20 cellular contexts compared by ENCODE assay signal in genomic region chr7:29853072-29853471, GRCh38. TPM values are rescaled to one million over a fixed set of nuclear protein-coding genes. Genes with fewer than 3 reads are reported as not detected.
DNase-seq lines count a peak whose midpoint lies in the region; ATAC-seq lines count a peak whose summit lies in the region.
"Had no signal": no experiment of that assay in that cellular context is flagged by ENCODE, and none has a peak within 500 bp of the region (broad histone marks: within the 10 kb centered on the region; RNA-seq: fewer than 3 reads in every experiment).

No MANE protein-coding gene starts in this region.

- H3K9ac ChIP-seq in skeletal muscle tissue (ENCODE audit: low read depth in 1 of 3, low read length in 3 of 3), result peak overlapping the region in 1 of 3 donors; percentile 55
- H3K9ac ChIP-seq: KMS-11 had no signal

- no peaks in the 10 kb centered on the region for H3K9me3 ChIP-seq in skeletal muscle tissue (ENCODE audit: control insufficient read depth in 3 of 3, low read length in 3 of 3)

- H3K27me3 ChIP-seq in skeletal muscle tissue (ENCODE audit: control insufficient read depth in 3 of 3, insufficient read depth in 3 of 3, low read length in 3 of 3) (no peaks in the 10 kb centered on the region), H7 (ENCODE audit: control insufficient read depth, insufficient read depth, low read length) (no peaks in the 10 kb centered on the region)

- H3K4me3 ChIP-seq in skeletal muscle tissue (ENCODE audit: low read length in 3 of 3) (peak overlapping the region in 1 of 3 donors; percentile 23), H7 (ENCODE audit: insufficient read depth, low read depth, low read length) (no peak overlapping the region)

- H3K36me3 ChIP-seq in skeletal muscle tissue (ENCODE audit: control insufficient read depth in 3 of 3, insufficient read depth in 3 of 3, low read length in 3 of 3) (no peaks in the 10 kb centered on the region), H7 (replicated peaks; ENCODE audit: control insufficient read depth, insufficient read depth, low read length) (no peaks in the 10 kb centered on the region)

- peak; percentile 20 for DNase-seq in NCI-H82 (lab: John Stamatoyannopoulos, UW)
- no peak for DNase-seq in NCI-H82 treated with DMSO at 0.1 percent for 48 hours (lab: John Stamatoyannopoulos, UW; ENCODE audit: unreplicated experiment)
- peak; percentile 89 for DNase-seq in NCI-H2171 treated with DMSO at 0.1 percent for 48 hours (lab: John Stamatoyannopoulos, UW)
- no peak for DNase-seq in H7
- DNase-seq in COLO829 (ENCODE audit: low spot score), result no peak
- DNase-seq: ACHN; activated CD4-positive, alpha-beta T cell treated with anti-CD3 and anti-CD28 coated beads for 4 hours; activated CD8-positive, alpha-beta memory T cell treated with anti-CD3 and anti-CD28 coated beads, Interleukin-2, amount 10 ng/mL, durations not matched to agents 7 days and 5 days; effector memory CD8-positive, alpha-beta T cell; glutamatergic neuron; MV-4-11; NCI-H1930; nucleus accumbens; OCI-M1; T-helper 1 cell had no signal

- peaks cover 14 to 52% (median 47%) of the 10 kb centered on the region in 3 donors for H3K4me1 ChIP-seq in skeletal muscle tissue (ENCODE audit: control insufficient read depth in 3 of 3, insufficient read depth in 3 of 3, low read length in 3 of 3)

- ATAC-seq in esophagus mucosa (peak; percentile 15), GM18511 (IDR thresholded peaks at IDR 0.05; ENCODE audit: unreplicated experiment) (no peak)
- ATAC-seq: activated CD8-positive, alpha-beta memory T cell treated with anti-CD3 and anti-CD28 coated beads, Interleukin-2, amount 10 ng/mL, durations not matched to agents 7 days and 5 days; effector memory CD8-positive, alpha-beta T cell had no signal

- peak overlapping the region; percentile 77 for H3K27ac ChIP-seq in skeletal muscle tissue (ENCODE audit: low read depth, low read length)
- H3K27ac ChIP-seq: C4-2B, KMS-11 had no signal

RNA-seq across cellular contexts. Expression of gene WIPF3, which starts 46.8 kb away (rescaled TPM):
- total RNA-seq in esophagus mucosa, result 1.2 TPM
- total RNA-seq in skeletal muscle tissue, result 4.7 TPM
- 1.4 and 2.5 TPM in 2 replicates for total RNA-seq in H7 (2014; rRNA removed; shearing (Covaris generic))
- total RNA-seq: activated CD8-positive, alpha-beta memory T cell treated with anti-CD3 and anti-CD28 coated beads, Interleukin-2, amount 10 ng/mL, durations not matched to agents 7 days and 5 days had no signal

Comparison
In these comparisons a context has a peak if more than half of its experiments do, and no peak if none do; other contexts are left out.
1. DNase-seq: peak in NCI-H82 (single experiment) and NCI-H2171 treated with DMSO at 0.1 percent for 48 hours (single experiment); none in NCI-H82 treated with DMSO at 0.1 percent for 48 hours (single experiment), H7 (single experiment) and COLO829 (single experiment).